Comparison of ENCODE assay signal across 8 cellular contexts in genomic region chr13:50080856-50081105, GRCh38.
A peak's percentile ranks its signal among the peaks of the same experiment; 100 is the strongest.
DNase-seq lines count a peak whose midpoint lies in the region; ATAC-seq and TF ChIP-seq lines count a peak whose summit lies in the region.

No MANE protein-coding gene starts in this region.

- no peak for TF ChIP-seq POLR2A in gastrocnemius medialis (IDR thresholded peaks at IDR 0.05)

- no peaks in the 10 kb centered on the region for H3K9me3 ChIP-seq in gastrocnemius medialis

- ATAC-seq in activated T-cell treated with anti-CD3 and anti-CD28 coated beads, Interleukin-2, amount 50 U/mL, for 4 hours: peak in 1 of 2 donors; percentile 1
- no peak for ATAC-seq in gastrocnemius medialis

- H3K27me3 ChIP-seq in gastrocnemius medialis: no peaks in the 10 kb centered on the region

- peaks cover 57 to 73% of the 10 kb centered on the region in 2 donors for H3K4me1 ChIP-seq in gastrocnemius medialis

- H3K36me3 ChIP-seq in gastrocnemius medialis: no peaks in the 10 kb centered on the region

- no peak for TF ChIP-seq CTCF in foreskin fibroblast (IDR thresholded peaks at IDR 0.05; ENCODE audit: low read depth, low read length)
- TF ChIP-seq CTCF in gastrocnemius medialis (IDR thresholded peaks at IDR 0.05 in 4 of 5, conservative IDR thresholded peaks at IDR 0.05 in 1 of 5): no peak

- H3K9me3 Mint-ChIP-seq in activated T-cell treated with anti-CD3 and anti-CD28 coated beads, Interleukin-2, amount 50 U/mL, for 4 hours: no peaks in the 10 kb centered on the region
- H3K9me3 Mint-ChIP-seq in T-helper 2 cell treated with Interferon-gamma antibody and Interleukin-4, amounts not matched to agents 5 μg/mL and 100 μg/mL, for 36 hours: no peaks in the 10 kb centered on the region

- H3K36me3 Mint-ChIP-seq in activated T-cell treated with anti-CD3 and anti-CD28 coated beads, Interleukin-2, amount 50 U/mL, for 4 hours (ENCODE audit: insufficient read depth): peaks cover under 1% of the 10 kb centered on the region
- peaks cover 44% of the 10 kb centered on the region for H3K36me3 Mint-ChIP-seq in T-helper 2 cell treated with Interferon-gamma antibody and Interleukin-4, amounts not matched to agents 5 μg/mL and 100 μg/mL, for 36 hours (ENCODE audit: low read depth)

- H3K27me3 Mint-ChIP-seq in activated T-cell treated with anti-CD3 and anti-CD28 coated beads, Interleukin-2, amount 50 U/mL, for 4 hours (ENCODE audit: low read depth): peaks cover 8% of the 10 kb centered on the region
- no peaks in the 10 kb centered on the region for H3K27me3 Mint-ChIP-seq in T-helper 2 cell treated with Interferon-gamma antibody and Interleukin-4, amounts not matched to agents 5 μg/mL and 100 μg/mL, for 36 hours (ENCODE audit: low read depth)

- H3K27ac Mint-ChIP-seq in T-helper 2 cell treated with Interferon-gamma antibody and Interleukin-4, amounts not matched to agents 5 μg/mL and 100 μg/mL, for 36 hours: peak overlapping the region; percentile 99

- peak overlapping the region; percentile 86 to 91 for H3K4me3 ChIP-seq in foreskin fibroblast (ENCODE audit: low read depth in 1 of 2, low read length in 2 of 2)
- peak overlapping the region; percentile 68 to 88 (median 80) for H3K4me3 ChIP-seq in gastrocnemius medialis

- DNase-seq in activated T-cell treated with anti-CD3 and anti-CD28 coated beads, Interleukin-2, amount 50 U/mL, for 4 hours: no peak
- no peak for DNase-seq in activated T-cell treated with anti-CD3 and anti-CD28 coated beads, Interleukin-2, amount 50 U/mL, for 1 hour
- no peak for DNase-seq in T-helper 2 cell treated with Interferon-gamma antibody and Interleukin-4, amounts not matched to agents 5 μg/mL and 100 μg/mL, for 36 hours (ENCODE audit: low spot score)
- DNase-seq in foreskin fibroblast (peak; percentile 19 to 55), gastrocnemius medialis (no peak), DMS53 (lab: John Stamatoyannopoulos, UW) (no peak), HPDE6-E6E7 (ENCODE audit: extremely low spot score) (no peak), iPS-NIHi11 (ENCODE audit: low spot score) (no peak)

- H3K27ac ChIP-seq in gastrocnemius medialis: peak overlapping the region; percentile 69 to 90 (median 80)

- peak overlapping the region; percentile 99 for H3K4me3 Mint-ChIP-seq in activated T-cell treated with anti-CD3 and anti-CD28 coated beads, Interleukin-2, amount 50 U/mL, for 4 hours
- peak overlapping the region; percentile 97 for H3K4me3 Mint-ChIP-seq in T-helper 2 cell treated with Interferon-gamma antibody and Interleukin-4, amounts not matched to agents 5 μg/mL and 100 μg/mL, for 36 hours

- intact Hi-C loops in gastrocnemius medialis (cut with DNase I; ENCODE audit: low total_unique reads): loop anchor here (1.0 to 5.0 kb wide), 3 partner anchors 144 to 722 kb away; partner anchors contain the start of gene SPRYD7

- in situ Hi-C loops in gastrocnemius medialis (cut with MboI; ENCODE audit: low sequenced_read_pairs in 4 of 4): loop anchor here in 3 of 4 donors (10.0 to 25.0 kb wide), 3 partner anchors 86 to 457 kb away; partner anchors contain the start of gene TRIM13 (in 1 of the 3)

- peaks cover 39% of the 10 kb centered on the region for H3K4me1 Mint-ChIP-seq in activated T-cell treated with anti-CD3 and anti-CD28 coated beads, Interleukin-2, amount 50 U/mL, for 4 hours (ENCODE audit: low read depth)
- peaks cover 40% of the 10 kb centered on the region for H3K4me1 Mint-ChIP-seq in T-helper 2 cell treated with Interferon-gamma antibody and Interleukin-4, amounts not matched to agents 5 μg/mL and 100 μg/mL, for 36 hours (ENCODE audit: low read depth)

Comparison
In these comparisons a context has a peak if more than half of its experiments do, and no peak if none do; other contexts are left out.
1. DNase-seq: peak in foreskin fibroblast (2 of 2); none in activated T-cell treated with anti-CD3 and anti-CD28 coated beads, Interleukin-2, amount 50 U/mL, for 4 hours (single experiment), activated T-cell treated with anti-CD3 and anti-CD28 coated beads, Interleukin-2, amount 50 U/mL, for 1 hour (single experiment), T-helper 2 cell treated with Interferon-gamma antibody and Interleukin-4, amounts not matched to agents 5 μg/mL and 100 μg/mL, for 36 hours (single experiment), gastrocnemius medialis (0 of 2), DMS53 (single experiment), HPDE6-E6E7 (single experiment) and iPS-NIHi11 (single experiment).